ENCODE assay signal across 15 cellular contexts in the genomic region with DNA sequence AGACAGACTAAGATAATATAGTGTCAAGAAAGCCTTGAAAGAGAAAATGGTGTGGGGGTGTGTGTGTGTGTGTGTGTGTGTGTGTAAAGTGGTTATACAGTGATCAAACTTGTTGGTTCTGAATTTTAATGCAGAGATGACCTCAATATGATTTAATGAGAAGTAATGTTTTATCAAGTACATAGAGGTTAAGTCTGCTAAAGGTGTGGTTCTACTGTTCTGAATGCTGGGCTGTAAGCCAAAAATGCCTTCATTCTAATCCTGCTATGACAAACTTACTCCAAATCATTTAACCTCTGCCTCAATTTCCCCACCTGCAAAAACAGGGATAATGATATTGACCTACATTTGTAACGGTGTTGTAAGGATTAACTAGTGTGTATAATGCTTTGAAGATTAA.
A peak's percentile ranks its signal among the peaks of the same experiment; 100 is the strongest.
DNase-seq lines count a peak whose midpoint lies in the region; ATAC-seq and TF ChIP-seq lines count a peak whose summit lies in the region.
"Had no signal": no experiment of that assay in that cellular context is flagged by ENCODE, and none has a peak within 500 bp of the region (broad histone marks: within the 10 kb centered on the region; RNA-seq: fewer than 3 reads in every experiment).

No MANE protein-coding gene starts in this region.

- ATAC-seq in PC-3: peak; percentile 33; the same call in 1 of the 2 replicates
- ATAC-seq in GM21786 (IDR thresholded peaks at IDR 0.05; ENCODE audit: unreplicated experiment): no peak
- ATAC-seq: A549 had no signal

- TF ChIP-seq CTCF in PC-3 (conservative IDR thresholded peaks at IDR 0.05; ENCODE audit: low read depth, low read length) (no peak), mammary epithelial cell (conservative IDR thresholded peaks at IDR 0.05 in 1 of 2, IDR thresholded peaks at IDR 0.05 in 1 of 2; ENCODE audit: extremely low read depth in 1 of 2, insufficient read depth in 1 of 2, low read depth in 1 of 2, low read length in 2 of 2) (no peak), fibroblast of the aortic adventitia (IDR thresholded peaks at IDR 0.05; ENCODE audit: insufficient read depth, low read length) (no peak), BE2C (IDR thresholded peaks at IDR 0.05; ENCODE audit: low read depth, low read length) (no peak)

- no peak overlapping the region for H3K27ac ChIP-seq in PC-3 (ENCODE audit: low read length)
- no peak overlapping the region for H3K27ac ChIP-seq in mammary epithelial cell (ENCODE audit: insufficient read depth, low read depth, low read length)
- H3K27ac ChIP-seq: A549 had no signal

- H3K9me3 ChIP-seq in PC-3 (ENCODE audit: low read length) (no peaks in the 10 kb centered on the region), mammary epithelial cell (replicated peaks; ENCODE audit: insufficient read depth, low read length) (no peaks in the 10 kb centered on the region), BE2C (no peaks in the 10 kb centered on the region)
- H3K9me3 ChIP-seq: A549, Caco-2 had no signal

- CTCF ChIA-PET in PC-3 (lab: Charles Lee): no interaction called here
- CTCF ChIA-PET in mammary epithelial cell (lab: Charles Lee; ENCODE audit: low non-redundant PET): no interaction called here

- H3K4me3 ChIP-seq in PC-3 (ENCODE audit: low read length) (no peak overlapping the region), mammary epithelial cell (replicated peaks in 1 of 3; ENCODE audit: insufficient read depth in 1 of 3, low read depth in 2 of 3, low read length in 3 of 3) (no peak overlapping the region), fibroblast of the aortic adventitia (ENCODE audit: low read depth, low read length) (no peak overlapping the region), BE2C (ENCODE audit: low read depth, low read length) (no peak overlapping the region)
- H3K4me3 ChIP-seq: A549 had no signal

- H3F3A ChIP-seq in PC-3 (ENCODE audit: low read length, unreplicated experiment): no peaks in the 10 kb centered on the region

- no peak overlapping the region for H3K9ac ChIP-seq in PC-3 (ENCODE audit: low read length)
- no peak overlapping the region for H3K9ac ChIP-seq in mammary epithelial cell (ENCODE audit: insufficient read depth, low read length)

- in situ Hi-C loops in mammary epithelial cell (cut with MboI; ENCODE audit: low sequenced_read_pairs in 2 of 2): no loop called here

- POLR2A ChIA-PET in PC-3 (lab: Charles Lee; ENCODE audit: unreplicated experiment): no interaction called here

- DNase-seq in PC-3 (no peak), mammary epithelial cell (peak; percentile 11), fibroblast of the aortic adventitia (ENCODE audit: low read depth) (peak; percentile 3), NCI-H1092 treated with DMSO at 0.1 percent for 48 hours (lab: John Stamatoyannopoulos, UW) (no peak), CD1c-positive myeloid dendritic cell (ENCODE audit: extremely low spot score) (no peak), BE2C (no peak)
- DNase-seq: Caco-2; CD8-positive, alpha-beta memory T cell; DMS53; GF-D8; HCEC 1CT; HFFc6; IMR-90 had no signal

- no TSS peak for BruUV-seq in PC-3 (replicated peaks; lab: Mats Ljungman, UMichigan)
- no TSS peak for BruUV-seq in mammary epithelial cell (replicated peaks; lab: Mats Ljungman, UMichigan)

- no peaks in the 10 kb centered on the region for H4K20me1 ChIP-seq in PC-3 (ENCODE audit: low read length)
- H4K20me1 ChIP-seq in mammary epithelial cell (ENCODE audit: insufficient read depth, low read length): no peaks in the 10 kb centered on the region

- 64% methylated on average over 1 of the region's 1 CpG for WGBS in mammary epithelial cell (ENCODE audit: low coverage, missing lambda C conversion rate)

- H3K4me2 ChIP-seq in PC-3 (ENCODE audit: low read length): no peak overlapping the region
- no peak overlapping the region for H3K4me2 ChIP-seq in mammary epithelial cell (ENCODE audit: insufficient read depth, low read depth, low read length)
- H3K4me2 ChIP-seq: A549 had no signal

- H3K27me3 ChIP-seq in PC-3 (ENCODE audit: low read length) (no peaks in the 10 kb centered on the region), mammary epithelial cell (ENCODE audit: insufficient read depth, low read length) (no peaks in the 10 kb centered on the region), BE2C (no peaks in the 10 kb centered on the region)

- intact Hi-C loops in PC-3 (cut with micrococcal nuclease) (no loop called here), mammary epithelial cell (cut with micrococcal nuclease) (no loop called here)

- H2AFZ ChIP-seq in PC-3 (ENCODE audit: low read length) (no peak overlapping the region), mammary epithelial cell (ENCODE audit: low read depth, low read length) (no peak overlapping the region)

- H3K79me2 ChIP-seq in PC-3 (ENCODE audit: low read length) (no peaks in the 10 kb centered on the region), mammary epithelial cell (ENCODE audit: insufficient read depth, low read length) (no peaks in the 10 kb centered on the region)

- dilution Hi-C loops in mammary epithelial cell (cut with HindIII; ENCODE audit: low sequenced_read_pairs): no loop called here

- H3K36me3 ChIP-seq in PC-3 (ENCODE audit: low read depth, low read length) (no peaks in the 10 kb centered on the region), mammary epithelial cell (ENCODE audit: insufficient read depth, low read length) (no peaks in the 10 kb centered on the region), BE2C (no peaks in the 10 kb centered on the region)

- H3K4me1 ChIP-seq in PC-3 (ENCODE audit: insufficient read depth, low read length): no peaks in the 10 kb centered on the region
- no peaks in the 10 kb centered on the region for H3K4me1 ChIP-seq in mammary epithelial cell (ENCODE audit: insufficient read depth, low read length)
- no peaks in the 10 kb centered on the region for H3K4me1 ChIP-seq in BE2C
- H3K4me1 ChIP-seq: A549, Caco-2 had no signal

- H3K9me2 ChIP-seq in PC-3 (replicated peaks; ENCODE audit: low read length): no peaks in the 10 kb centered on the region

Comparison
In these comparisons a context has a peak if more than half of its experiments do, and no peak if none do; other contexts are left out.
1. DNase-seq: peak in mammary epithelial cell (single experiment) and fibroblast of the aortic adventitia (single experiment); none in PC-3 (single experiment), NCI-H1092 treated with DMSO at 0.1 percent for 48 hours (single experiment), CD1c-positive myeloid dendritic cell (single experiment) and BE2C (single experiment).